Comparison of ENCODE assay signal across 1 cellular context in genomic region chr9:87569008-87569908, GRCh38.
A peak's percentile ranks its signal among the peaks of the same experiment; 100 is the strongest.
TF ChIP-seq lines count a peak whose summit lies in the region.

No MANE protein-coding gene starts in this region.

TF ChIP-seq in HepG2, 621 proteins besides CTCF, POLR2A, EP300 and RAD21 (continued from another document and continues in another):
- 0 out of 2 replicates have a peak, but pooled peaks have one; percentile 46 for TF ChIP-seq RXRA (CRISPR knock-in tag; IDR thresholded peaks at IDR 0.05)
- peak; percentile 85 for TF ChIP-seq MED1 (CRISPR knock-in tag; IDR thresholded peaks at IDR 0.05)
- TF ChIP-seq ZBTB26 (CRISPR knock-in tag; IDR thresholded peaks at IDR 0.05; ENCODE audit: borderline replicate concordance): peak; percentile 52; the same call in 1 of the 2 replicates
- no peak; the same call in 1 of the 2 replicates for TF ChIP-seq ZNF343 (CRISPR knock-in tag; IDR thresholded peaks at IDR 0.05)
- TF ChIP-seq RFXAP (CRISPR knock-in tag; IDR thresholded peaks at IDR 0.05; ENCODE audit: borderline replicate concordance): peak; percentile 54; the same call in 1 of the 2 replicates
- no peak for TF ChIP-seq ZNF431 (CRISPR knock-in tag; IDR thresholded peaks at IDR 0.05; ENCODE audit: borderline replicate concordance, low read depth)
- TF ChIP-seq FOSL2 (CRISPR knock-in tag; IDR thresholded peaks at IDR 0.05): peak; percentile 42
- TF ChIP-seq ZBTB7A (CRISPR knock-in tag; IDR thresholded peaks at IDR 0.05): no peak
- TF ChIP-seq JUN (CRISPR knock-in tag; IDR thresholded peaks at IDR 0.05): no peak
- TF ChIP-seq ZNF609 (CRISPR knock-in tag; IDR thresholded peaks at IDR 0.05; ENCODE audit: borderline replicate concordance): peak; percentile 89
- TF ChIP-seq ATF6 (CRISPR knock-in tag; conservative IDR thresholded peaks at IDR 0.05): no peak
- TF ChIP-seq FIP1L1 (IDR thresholded peaks at IDR 0.05; ENCODE audit: borderline replicate concordance, insufficient read depth, low read depth, low read length): no peak
- TF ChIP-seq ZNF614 (CRISPR knock-in tag; IDR thresholded peaks at IDR 0.05; ENCODE audit: borderline replicate concordance): no peak; the same call in 1 of the 2 replicates
- no peak for TF ChIP-seq MIER3 (CRISPR knock-in tag; IDR thresholded peaks at IDR 0.05; ENCODE audit: borderline replicate concordance)
- no peak for TF ChIP-seq PCBP1 (IDR thresholded peaks at IDR 0.05; ENCODE audit: borderline replicate concordance, low read depth, low read length)
- peak; percentile 54; the same call in 1 of the 2 replicates for TF ChIP-seq ZBTB43 (CRISPR knock-in tag; conservative IDR thresholded peaks at IDR 0.05)
- peak; percentile 66; the same call in 1 of the 2 replicates for TF ChIP-seq ZNF160 (CRISPR knock-in tag; IDR thresholded peaks at IDR 0.05)
- TF ChIP-seq CC2D1A (CRISPR knock-in tag; IDR thresholded peaks at IDR 0.05): no peak
- peak; percentile 85 for TF ChIP-seq ZEB1 (IDR thresholded peaks at IDR 0.05; ENCODE audit: insufficient replicate concordance, low read depth)
- TF ChIP-seq ZNF572 (CRISPR knock-in tag; IDR thresholded peaks at IDR 0.05): no peak
- TF ChIP-seq NAIF1 (CRISPR knock-in tag; IDR thresholded peaks at IDR 0.05; ENCODE audit: borderline replicate concordance): peak; percentile 64; the same call in 1 of the 2 replicates
- no peak for TF ChIP-seq GLI4 (CRISPR knock-in tag; IDR thresholded peaks at IDR 0.05; ENCODE audit: borderline replicate concordance)
- peak; percentile 80; the same call in 1 of the 2 replicates for TF ChIP-seq ZNF331 (CRISPR knock-in tag; IDR thresholded peaks at IDR 0.05)
- TF ChIP-seq ZNF33B (CRISPR knock-in tag; IDR thresholded peaks at IDR 0.05): no peak
- TF ChIP-seq FOXA1 (IDR thresholded peaks at IDR 0.05): no peak
- TF ChIP-seq FOXA1 (CRISPR knock-in tag; IDR thresholded peaks at IDR 0.05): peak; percentile 37; the same call in 1 of the 2 replicates
- TF ChIP-seq SNAPC5 (CRISPR knock-in tag; IDR thresholded peaks at IDR 0.05; ENCODE audit: borderline replicate concordance): no peak
- no peak for TF ChIP-seq DZIP1 (CRISPR knock-in tag; IDR thresholded peaks at IDR 0.05)
- TF ChIP-seq ZNF83 (CRISPR knock-in tag; IDR thresholded peaks at IDR 0.05; ENCODE audit: borderline replicate concordance): no peak
- no peak for TF ChIP-seq ATF5 (CRISPR knock-in tag; IDR thresholded peaks at IDR 0.05; ENCODE audit: low read depth)
- TF ChIP-seq KLF9 (CRISPR knock-in tag; IDR thresholded peaks at IDR 0.05; ENCODE audit: low read depth): no peak
- TF ChIP-seq ERF (CRISPR knock-in tag; IDR thresholded peaks at IDR 0.05): 0 out of 2 replicates have a peak, but pooled peaks have one; percentile 25
- TF ChIP-seq RBFOX2 (IDR thresholded peaks at IDR 0.05; ENCODE audit: low read depth, low read length): no peak
- no peak for TF ChIP-seq PPARG (CRISPR knock-in tag; conservative IDR thresholded peaks at IDR 0.05)
- 0 out of 2 replicates have a peak, but pooled peaks have one; percentile 27 for TF ChIP-seq KDM2A (CRISPR knock-in tag; IDR thresholded peaks at IDR 0.05; ENCODE audit: borderline replicate concordance, low read depth)
- TF ChIP-seq ARNT (IDR thresholded peaks at IDR 0.05): no peak
- no peak for TF ChIP-seq RAD51 (IDR thresholded peaks at IDR 0.05; ENCODE audit: borderline replicate concordance)
- TF ChIP-seq HES4 (CRISPR knock-in tag; IDR thresholded peaks at IDR 0.05; ENCODE audit: borderline replicate concordance): no peak
- no peak for TF ChIP-seq ELF1 (CRISPR knock-in tag; IDR thresholded peaks at IDR 0.05)
- no peak for TF ChIP-seq PBX2 (CRISPR knock-in tag; IDR thresholded peaks at IDR 0.05)
- no peak for TF ChIP-seq KLF6 (CRISPR knock-in tag; IDR thresholded peaks at IDR 0.05)
- TF ChIP-seq ZNF556 (CRISPR knock-in tag; IDR thresholded peaks at IDR 0.05; ENCODE audit: borderline replicate concordance): peak; percentile 30; the same call in 1 of the 2 replicates
- no peak for TF ChIP-seq ZSCAN31 (CRISPR knock-in tag; IDR thresholded peaks at IDR 0.05; ENCODE audit: low read depth)
- no peak for TF ChIP-seq ZNF841 (CRISPR knock-in tag; IDR thresholded peaks at IDR 0.05; ENCODE audit: borderline replicate concordance)
- TF ChIP-seq HDAC1 (CRISPR knock-in tag; IDR thresholded peaks at IDR 0.05): peak; percentile 79
- no peak for TF ChIP-seq ZNF619 (CRISPR knock-in tag; IDR thresholded peaks at IDR 0.05)
- TF ChIP-seq PHB2 (IDR thresholded peaks at IDR 0.05; ENCODE audit: partially characterized antibody): no peak
- no peak for TF ChIP-seq ZNF383 (CRISPR knock-in tag; IDR thresholded peaks at IDR 0.05; ENCODE audit: borderline replicate concordance)
- no peak for TF ChIP-seq ZNF230 (CRISPR knock-in tag; IDR thresholded peaks at IDR 0.05)
- TF ChIP-seq ZSCAN25 (CRISPR knock-in tag; IDR thresholded peaks at IDR 0.05): no peak
- no peak for TF ChIP-seq ZBTB42 (CRISPR knock-in tag; IDR thresholded peaks at IDR 0.05)
- TF ChIP-seq ZNF703 (CRISPR knock-in tag; IDR thresholded peaks at IDR 0.05; ENCODE audit: borderline replicate concordance): no peak
- TF ChIP-seq MYPOP (CRISPR knock-in tag; IDR thresholded peaks at IDR 0.05): no peak
- peak; percentile 92 for TF ChIP-seq ZMYM3 (CRISPR knock-in tag; IDR thresholded peaks at IDR 0.05)
- no peak for TF ChIP-seq ZNF850 (CRISPR knock-in tag; conservative IDR thresholded peaks at IDR 0.05)
